Comparison of ENCODE assay signal across 35 cellular contexts in genomic region chr2:68371138-68371537, GRCh38. TPM values are rescaled to one million over a fixed set of nuclear protein-coding genes. Genes with fewer than 3 reads are reported as not detected.
DNase-seq lines count a peak whose midpoint lies in the region; ATAC-seq, FAIRE-seq and TF ChIP-seq lines count a peak whose summit lies in the region.
"Had no signal": no experiment of that assay in that cellular context is flagged by ENCODE, and none has a peak within 500 bp of the region (broad histone marks: within the 10 kb centered on the region; RNA-seq: fewer than 3 reads in every experiment).

No MANE protein-coding gene starts in this region.

- peaks cover 100% of the 10 kb centered on the region for H3K79me2 ChIP-seq in OCI-LY3 (ENCODE audit: low read length)

- intact Hi-C loops in left cardiac atrium (cut with DNase I), result no loop called here

- peak overlapping the region; percentile 65 for H3K4me2 ChIP-seq in OCI-LY3 (ENCODE audit: low read length)

- no peaks in the 10 kb centered on the region for H3K36me3 ChIP-seq in CD4-positive, CD25-positive, alpha-beta regulatory T cell (ENCODE audit: control insufficient read depth, insufficient read depth, low read length)
- peaks cover 57% of the 10 kb centered on the region for H3K36me3 ChIP-seq in OCI-LY3 (replicated peaks; ENCODE audit: low read depth, low read length)
- H3K36me3 ChIP-seq: ascending aorta, colonic mucosa, left ventricle myocardium inferior, prostate gland, SJSA1, tibial nerve, WERI-Rb-1 had no signal

- peaks cover 93% of the 10 kb centered on the region for H4K20me1 ChIP-seq in OCI-LY3 (ENCODE audit: insufficient read depth, low read length)

- FAIRE-seq in GM12892 (lab: Jason Lieb, UNC), result peak; percentile 86
- FAIRE-seq: H54 had no signal

- H3K4me3 Mint-ChIP-seq in CD4-positive, CD25-positive, alpha-beta regulatory T cell, result no peak overlapping the region
- H3K4me3 Mint-ChIP-seq in naive B cell, result peak overlapping the region in 6 of 8 donors; percentile 24 to 77 (median 54)
- H3K4me3 Mint-ChIP-seq: activated CD4-positive, alpha-beta T cell treated with anti-CD3 and anti-CD28 coated beads, Interleukin-2, amount 10 ng/mL, durations not matched to agents 24 days and 14 days; activated T-cell treated with anti-CD3 and anti-CD28 coated beads, Interleukin-2, amount 50 U/mL, for 4 hours had no signal

- peaks cover 3% of the 10 kb centered on the region for H3K36me3 Mint-ChIP-seq in CD4-positive, CD25-positive, alpha-beta regulatory T cell
- peaks cover 19 to 24% of the 10 kb centered on the region in 2 donors for H3K36me3 Mint-ChIP-seq in naive B cell

- no peak overlapping the region for H3K27ac Mint-ChIP-seq in CD4-positive, CD25-positive, alpha-beta regulatory T cell
- H3K27ac Mint-ChIP-seq in naive B cell, result peak overlapping the region in 3 of 6 donors; percentile 39 to 97 (median 52)
- H3K27ac Mint-ChIP-seq: activated CD4-positive, alpha-beta T cell treated with anti-CD3 and anti-CD28 coated beads, Interleukin-2, amount 10 ng/mL, durations not matched to agents 24 days and 14 days had no signal

- no peak overlapping the region for H3K27ac ChIP-seq in CD4-positive, CD25-positive, alpha-beta regulatory T cell (ENCODE audit: insufficient read depth, low read length, poor library complexity, severe bottlenecking)
- peak overlapping the region; percentile 61 for H3K27ac ChIP-seq in OCI-LY3 (ENCODE audit: low read length)
- H3K27ac ChIP-seq: ascending aorta, colonic mucosa, epithelial cell of prostate, left ventricle myocardium inferior, prostate gland, SJSA1, tibial nerve, WERI-Rb-1 had no signal

- H3K9ac ChIP-seq in OCI-LY3 (ENCODE audit: low read length), result peak overlapping the region; percentile 17; the same call in 1 of the 2 replicates

- no peak for TF ChIP-seq POLR2A in GM12892 (IDR thresholded peaks at IDR 0.05; ENCODE audit: low read depth, low read length)

- no peak for DNase-seq in CD4-positive, CD25-positive, alpha-beta regulatory T cell
- DNase-seq in GM12892 (ENCODE audit: insufficient read length), result no peak
- no peak for DNase-seq in naive B cell
- DNase-seq in left cardiac atrium, result no peak
- no peak for DNase-seq in NCI-H748 (lab: John Stamatoyannopoulos, UW; ENCODE audit: unreplicated experiment)
- no peak for DNase-seq in mucosa of gallbladder (ENCODE audit: low spot score)
- DNase-seq: activated CD4-positive, alpha-beta T cell treated with anti-CD3 and anti-CD28 coated beads, Interleukin-2, amount 10 ng/mL, durations not matched to agents 24 days and 14 days; activated gamma-delta T cell treated with Interleukin-2 at 50 U/mL for 16 hours; activated T-cell treated with anti-CD3 and anti-CD28 coated beads, Interleukin-2, amount 50 U/mL, for 4 hours; AML-193; Caco-2; colonic mucosa; effector CD8-positive, alpha-beta T cell; GF-D8; left ventricle myocardium inferior; NCI-H1417; NCI-H2081 treated with DMSO at 0.1 percent for 48 hours; NCI-H226; NCI-H69; stimulated activated CD4-positive, alpha-beta T cell treated with anti-CD3 and anti-CD28 coated beads, Interleukin-12 subunit alpha, Interleukin-12 subunit beta, amount 100 ng/mL, for 4 hours; stimulated activated CD4-positive, alpha-beta T cell treated with anti-CD3 and anti-CD28 coated beads, Interleukin-2, amount 100 ng/mL, for 48 hours; WERI-Rb-1 had no signal

- H3K9me3 Mint-ChIP-seq in CD4-positive, CD25-positive, alpha-beta regulatory T cell, result peaks cover 0 to 6% (median 3%) of the 10 kb centered on the region in 7 donors
- peaks cover 0 to 3% (median 0%) of the 10 kb centered on the region in 7 donors for H3K9me3 Mint-ChIP-seq in naive B cell
- H3K9me3 Mint-ChIP-seq: activated T-cell treated with anti-CD3 and anti-CD28 coated beads, Interleukin-2, amount 50 U/mL, for 4 hours had no signal

- no peaks in the 10 kb centered on the region for H3K27me3 Mint-ChIP-seq in CD4-positive, CD25-positive, alpha-beta regulatory T cell
- H3K27me3 Mint-ChIP-seq in naive B cell, result no peaks in the 10 kb centered on the region

- TF ChIP-seq CTCF in OCI-LY3 (IDR thresholded peaks at IDR 0.05; ENCODE audit: low read depth, low read length), result no peak

- peak overlapping the region; percentile 41 for H3K4me3 ChIP-seq in CD4-positive, CD25-positive, alpha-beta regulatory T cell (ENCODE audit: low read depth, low read length)
- peak overlapping the region; percentile 37 for H3K4me3 ChIP-seq in OCI-LY3 (ENCODE audit: low read length)
- H3K4me3 ChIP-seq: ascending aorta, colonic mucosa, left ventricle myocardium inferior, prostate gland, SJSA1, tibial nerve had no signal

- H2AFZ ChIP-seq in OCI-LY3 (ENCODE audit: low read depth, low read length), result no peak overlapping the region

- no peaks in the 10 kb centered on the region for H3K27me3 ChIP-seq in CD4-positive, CD25-positive, alpha-beta regulatory T cell (ENCODE audit: control insufficient read depth, insufficient read depth, low read length)
- no peaks in the 10 kb centered on the region for H3K27me3 ChIP-seq in OCI-LY3 (ENCODE audit: low read depth, low read length)
- H3K27me3 ChIP-seq: ascending aorta, colonic mucosa, SJSA1, tibial nerve had no signal

- H3K4me1 ChIP-seq in CD4-positive, CD25-positive, alpha-beta regulatory T cell (ENCODE audit: control insufficient read depth, insufficient read depth, low read length, poor library complexity, severe bottlenecking), result peaks cover 7% of the 10 kb centered on the region
- H3K4me1 ChIP-seq in OCI-LY3 (ENCODE audit: low read length), result peaks cover 86% of the 10 kb centered on the region
- H3K4me1 ChIP-seq: Caco-2, colonic mucosa, prostate gland, SJSA1 had no signal

- no peak for ATAC-seq in CD4-positive, CD25-positive, alpha-beta regulatory T cell (ENCODE audit: low read depth in 2 of 2)
- ATAC-seq in naive B cell (ENCODE audit: low read depth in 2 of 2), result no peak
- ATAC-seq in left cardiac atrium, result no peak
- no peak for ATAC-seq in GM19463 (IDR thresholded peaks at IDR 0.05; ENCODE audit: unreplicated experiment)
- ATAC-seq: activated T-cell treated with anti-CD3 and anti-CD28 coated beads, Interleukin-2, amount 50 U/mL, for 4 hours; sciatic nerve had no signal

- H3K9me3 ChIP-seq in CD4-positive, CD25-positive, alpha-beta regulatory T cell (ENCODE audit: control insufficient read depth in 2 of 2, low read length in 2 of 2), result peaks cover 7 to 9% of the 10 kb centered on the region in 2 experiments
- no peaks in the 10 kb centered on the region for H3K9me3 ChIP-seq in OCI-LY3 (ENCODE audit: insufficient read depth, low read length)
- H3K9me3 ChIP-seq: ascending aorta, colonic mucosa, left ventricle myocardium inferior, prostate gland, SJSA1, tibial nerve had no signal

- H3K4me1 Mint-ChIP-seq in CD4-positive, CD25-positive, alpha-beta regulatory T cell, result peaks cover 0 to 5% (median under 1%) of the 10 kb centered on the region in 4 donors
- peaks cover 71 to 84% (median 76%) of the 10 kb centered on the region in 3 donors for H3K4me1 Mint-ChIP-seq in naive B cell

RNA-seq across cellular contexts. Expression of gene PLEK, which starts 6.1 kb away (rescaled TPM):
- total RNA-seq in CD4-positive, CD25-positive, alpha-beta regulatory T cell, result 10.1 TPM
- 1 to 10 TPM; 2.2 to 8.7 (median 5.1) TPM for polyA plus RNA-seq in CD4-positive, CD25-positive, alpha-beta regulatory T cell
- polyA plus RNA-seq in GM12892 (2012; ENCODE audit: missing spikeins), result 310 TPM
- 100 to 1,000 TPM in 4 of 6 donors, 10 to 100 TPM in 2; 69.0 to 215 (median 129) TPM for polyA plus RNA-seq in naive B cell (ENCODE audit: low read depth in 6 of 6)
- total RNA-seq in left cardiac atrium, result 10 to 100 TPM in 1 of 2 donors, 1 to 10 TPM in 1; 7.3 to 21.5 TPM
- 9.4 TPM for total RNA-seq in mucosa of gallbladder
- total RNA-seq: A673, Caco-2, HT-29, myocyte, RPMI7951, SJSA1 had no signal

RNA-seq across cellular contexts. Expression of gene CNRIP1, which starts 51.4 kb away (rescaled TPM):
- not detected for total RNA-seq in CD4-positive, CD25-positive, alpha-beta regulatory T cell
- under 1 TPM in 1 of 4 donors, not detected in 3; 0.22 TPM for polyA plus RNA-seq in CD4-positive, CD25-positive, alpha-beta regulatory T cell
- not detected for polyA plus RNA-seq in GM12892 (2012; ENCODE audit: missing spikeins)
- not detected for polyA plus RNA-seq in naive B cell (ENCODE audit: low read depth in 6 of 6)
- total RNA-seq in left cardiac atrium, result 10 to 100 TPM; 16.8 to 19.1 TPM
- total RNA-seq in mucosa of gallbladder, result 21.6 TPM
- total RNA-seq: activated CD4-positive, alpha-beta T cell treated with anti-CD3 and anti-CD28 coated beads, Interleukin-2, amount 10 ng/mL, durations not matched to agents 24 days and 14 days; Caco-2; HT-29 had no signal

Comparison
In these comparisons a context has a peak if more than half of its experiments do, and no peak if none do; other contexts are left out.
1. H3K4me3 Mint-ChIP-seq: peak in naive B cell (6 of 8); none in CD4-positive, CD25-positive, alpha-beta regulatory T cell (0 of 4).
2. RNA of gene CNRIP1, which starts 51.4 kb away (total RNA-seq): 21.6 TPM in mucosa of gallbladder (single experiment) and 16.8 to 19.1 TPM in left cardiac atrium; not detected in CD4-positive, CD25-positive, alpha-beta regulatory T cell (single experiment); every median in the first group is over 10 times any median in the second.